In genomic region chr3:59085976-59086375, GRCh38 we compare ENCODE assay signal across 18 cellular contexts.
"Had no signal": no experiment of that assay in that cellular context is flagged by ENCODE, and none has a peak within 500 bp of the region (broad histone marks: within the 10 kb centered on the region; RNA-seq: fewer than 3 reads in every experiment).

No MANE protein-coding gene starts in this region.

- H3K27ac ChIP-seq: HL-60, RWPE1 had no signal

- ATAC-seq: Panc1 had no signal

- DNase-seq: KBM-7, MV-4-11, NCI-H1092, NCI-H1105 treated with DMSO at 0.1 percent for 48 hours, NCI-H1417 treated with DMSO at 0.1 percent for 48 hours, NCI-H146, NCI-H1694 treated with DMSO at 0.1 percent for 48 hours, NCI-H1930, NCI-H2081, NCI-H2107, NCI-H2227 treated with DMSO at 0.1 percent for 48 hours, NCI-H524, NCI-H526 treated with DMSO at 0.1 percent for 48 hours, NCI-H774, SHP77 had no signal
